In the genomic region with DNA sequence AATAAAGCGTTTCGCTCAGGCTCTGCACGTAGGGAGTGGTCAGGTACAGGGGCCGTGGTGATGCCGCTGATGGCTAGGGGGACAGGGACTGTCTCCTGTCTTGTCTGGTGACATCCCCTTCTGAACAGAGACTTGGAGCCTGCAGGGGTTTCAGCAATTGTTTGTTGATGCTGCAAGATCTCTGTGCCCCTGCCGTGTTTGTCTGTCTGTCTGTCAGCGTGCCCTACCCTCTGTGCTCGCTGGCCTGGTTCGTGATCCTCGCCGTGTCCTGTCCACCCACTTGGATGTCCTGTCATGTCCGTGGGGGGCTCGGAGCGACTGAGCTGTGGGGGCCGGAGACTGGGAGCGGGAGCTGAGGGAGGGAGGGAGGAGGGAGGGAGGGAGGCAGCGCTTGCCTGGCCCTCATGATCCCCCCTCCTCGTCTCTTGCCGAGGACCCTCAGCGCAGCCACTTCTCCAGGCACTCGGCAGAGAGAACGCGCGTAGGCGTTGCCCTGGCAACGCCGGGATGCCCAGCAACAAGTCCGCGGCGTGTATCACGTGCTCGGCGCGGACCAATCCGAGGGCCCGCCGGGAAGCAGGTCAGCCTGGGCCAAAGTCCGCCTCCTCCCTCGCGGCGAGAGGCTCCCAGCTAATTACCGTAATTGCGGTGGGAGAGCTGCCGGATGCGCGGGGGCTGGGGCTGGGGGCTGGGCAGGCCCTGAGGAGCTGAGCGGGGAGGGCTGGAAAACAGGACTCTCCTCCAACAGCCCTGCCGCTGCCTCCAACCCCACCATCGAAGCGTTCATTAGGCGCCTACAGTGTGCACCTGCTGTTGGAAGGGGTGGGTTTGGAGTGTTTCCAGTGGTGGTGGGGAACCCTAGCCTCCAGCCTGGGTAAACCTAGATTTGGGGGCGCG, we compare ENCODE assay signal across 8 cellular contexts. TPM values are rescaled to one million over a fixed set of nuclear protein-coding genes. Genes with fewer than 3 reads are reported as not detected.
DNase-seq lines count a peak whose midpoint lies in the region; ATAC-seq lines count a peak whose summit lies in the region.

No MANE protein-coding gene starts in this region.

- intact Hi-C loops in left colon (cut with DNase I, micrococcal nuclease): no loop called here

- peak; percentile 58 for ATAC-seq in HG03066 (IDR thresholded peaks at IDR 0.05; ENCODE audit: low read depth, unreplicated experiment)
- ATAC-seq in left colon: peak; percentile 100
- ATAC-seq in HG03175 (IDR thresholded peaks at IDR 0.05; ENCODE audit: unreplicated experiment): no peak

- DNase-seq in DMS 273 (lab: John Stamatoyannopoulos, UW; ENCODE audit: unreplicated experiment) (peak; percentile 98), NCI-H526 (lab: John Stamatoyannopoulos, UW) (peak; percentile 78 to 93), dermis blood vessel endothelial cell (peak; percentile 90), left colon (peak; percentile 92 to 94)
- DNase-seq in activated CD4-positive, alpha-beta T cell treated with anti-CD3 and anti-CD28 coated beads, Interleukin-2, amount 50 U/mL, for 4 hours: peak; percentile 2 to 20
- DNase-seq in stimulated activated CD4-positive, alpha-beta T cell treated with anti-CD3 and anti-CD28 coated beads, Interleukin-15, amount 100 ng/mL, for 48 hours (ENCODE audit: low read depth in 2 of 2): peak; percentile 42 to 58

RNA-seq across cellular contexts. Expression of a gene that starts 31.9 kb away (rescaled TPM):
- total RNA-seq in dermis blood vessel endothelial cell: 18.4 and 18.7 TPM in 2 replicates
- 10 to 100 TPM; 10.9 to 11.2 TPM for total RNA-seq in left colon

RNA-seq across cellular contexts. Expression of a gene that starts 36.0 kb away (rescaled TPM):
- 42.9 and 64.4 TPM in 2 replicates for total RNA-seq in dermis blood vessel endothelial cell
- 10 to 100 TPM; 59.9 to 72.8 TPM for total RNA-seq in left colon

Comparison
In these comparisons a context has a peak if more than half of its experiments do, and no peak if none do; other contexts are left out.
1. DNase-seq: peak in every context shown above with its lines; median percentile 98 in DMS 273; 93 in left colon; 90 in dermis blood vessel endothelial cell; 86 in NCI-H526; 50 in stimulated activated CD4-positive, alpha-beta T cell treated with anti-CD3 and anti-CD28 coated beads, Interleukin-15, amount 100 ng/mL, for 48 hours; 11 in activated CD4-positive, alpha-beta T cell treated with anti-CD3 and anti-CD28 coated beads, Interleukin-2, amount 50 U/mL, for 4 hours.